ENCODE assay signal across 1 cellular context in the genomic region with DNA sequence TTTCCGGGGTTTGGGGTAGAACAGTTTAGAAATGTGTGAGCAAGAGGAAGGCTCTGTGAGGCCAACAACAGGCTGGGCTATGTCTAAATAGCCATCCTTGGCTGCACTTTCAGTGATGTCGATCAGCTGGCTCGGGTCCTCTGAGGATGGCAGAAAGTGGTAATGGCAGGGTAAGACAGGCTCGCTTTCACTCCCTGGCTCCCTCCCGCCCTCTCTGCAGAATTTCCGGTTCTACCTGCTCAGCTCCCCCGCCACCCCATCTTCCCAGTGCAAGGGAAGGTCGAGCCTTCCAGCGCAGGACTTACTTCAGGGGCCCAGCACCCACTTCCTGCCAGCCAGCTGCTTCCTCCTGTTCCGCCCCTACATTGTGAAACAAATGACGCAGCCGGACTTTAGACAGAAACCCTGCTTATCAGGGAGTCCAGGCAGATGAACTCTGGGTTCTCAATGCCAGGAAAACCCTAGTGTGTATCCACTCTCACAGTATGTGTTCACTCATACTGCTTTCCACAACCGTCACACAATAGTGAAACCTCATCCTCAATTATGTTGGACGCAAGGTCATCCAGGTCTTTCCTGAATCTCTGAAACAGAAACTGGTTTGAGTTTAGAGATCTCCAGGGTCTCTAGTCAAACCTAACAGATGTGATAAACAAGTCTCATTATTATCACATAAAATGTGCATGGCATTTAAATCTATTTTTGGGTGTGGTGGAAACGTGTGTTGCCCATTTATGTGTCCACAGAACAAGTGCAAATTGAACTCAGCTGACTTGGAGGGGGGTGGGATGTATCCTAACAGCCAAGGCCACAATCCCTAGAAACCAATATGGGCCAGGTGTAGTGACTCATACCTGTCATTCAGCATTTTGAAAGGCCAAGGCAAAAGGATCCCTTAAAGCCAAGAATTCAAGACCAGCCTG.
TF ChIP-seq lines count a peak whose summit lies in the region.

No MANE protein-coding gene starts in this region.

TF ChIP-seq in K562, 482 proteins besides CTCF, POLR2A, EP300 and RAD21 (continued from another document and continues in another):
- TF ChIP-seq, protein P1, sequence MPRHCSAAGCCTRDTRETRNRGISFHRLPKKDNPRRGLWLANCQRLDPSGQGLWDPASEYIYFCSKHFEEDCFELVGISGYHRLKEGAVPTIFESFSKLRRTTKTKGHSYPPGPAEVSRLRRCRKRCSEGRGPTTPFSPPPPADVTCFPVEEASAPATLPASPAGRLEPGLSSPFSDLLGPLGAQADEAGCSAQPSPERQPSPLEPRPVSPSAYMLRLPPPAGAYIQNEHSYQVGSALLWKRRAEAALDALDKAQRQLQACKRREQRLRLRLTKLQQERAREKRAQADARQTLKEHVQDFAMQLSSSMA (CRISPR knock-in tag; IDR thresholded peaks at IDR 0.05): no peak
- TF ChIP-seq XRCC3 (IDR thresholded peaks at IDR 0.05) (no peak), RFX7 (CRISPR knock-in tag; IDR thresholded peaks at IDR 0.05) (no peak), SMARCA4 (IDR thresholded peaks at IDR 0.05) (peak; percentile 92), ZFP1 (CRISPR knock-in tag; IDR thresholded peaks at IDR 0.05) (no peak), SETDB1 (IDR thresholded peaks at IDR 0.05; ENCODE audit: low read length) (no peak), NELFE (IDR thresholded peaks at IDR 0.05; ENCODE audit: insufficient read depth, insufficient read length) (no peak), PPARD (CRISPR knock-in tag; IDR thresholded peaks at IDR 0.05) (no peak), SIN3B (IDR thresholded peaks at IDR 0.05; ENCODE audit: low read depth) (no peak), HMG20A (CRISPR knock-in tag; conservative IDR thresholded peaks at IDR 0.05) (no peak), ZFP36 (IDR thresholded peaks at IDR 0.05; ENCODE audit: low read depth, low read length, partially characterized antibody) (no peak), NCOA2 (IDR thresholded peaks at IDR 0.05; ENCODE audit: partially characterized antibody in 2 of 2) (no peak), MAFK (IDR thresholded peaks at IDR 0.05; ENCODE audit: low read length) (no peak), ESRRB (CRISPR knock-in tag; IDR thresholded peaks at IDR 0.05; ENCODE audit: borderline replicate concordance) (no peak), XRCC5 (IDR thresholded peaks at IDR 0.05; ENCODE audit: low read depth, low read length) (0 out of 2 replicates have a peak, but pooled peaks have one; percentile 20), MEF2A (IDR thresholded peaks at IDR 0.05; ENCODE audit: control insufficient read depth, low read depth, low read length) (peak; percentile 62; the same call in 1 of the 2 replicates), KLF10 (CRISPR knock-in tag; IDR thresholded peaks at IDR 0.05) (no peak), MAZ (CRISPR knock-in tag; conservative IDR thresholded peaks at IDR 0.05 in 1 of 2, IDR thresholded peaks at IDR 0.05 in 1 of 2) (peak; percentile 74 to 79; a peak in 3 of 4 replicates), MCM2 (IDR thresholded peaks at IDR 0.05; ENCODE audit: low read depth) (no peak), KDM1A (IDR thresholded peaks at IDR 0.05) (peak; percentile 76 to 84), EP400 (IDR thresholded peaks at IDR 0.05) (peak; percentile 81), RFX1 (IDR thresholded peaks at IDR 0.05) (no peak), ZNF184 (CRISPR knock-in tag; IDR thresholded peaks at IDR 0.05) (no peak)
- TF ChIP-seq, protein P2, sequence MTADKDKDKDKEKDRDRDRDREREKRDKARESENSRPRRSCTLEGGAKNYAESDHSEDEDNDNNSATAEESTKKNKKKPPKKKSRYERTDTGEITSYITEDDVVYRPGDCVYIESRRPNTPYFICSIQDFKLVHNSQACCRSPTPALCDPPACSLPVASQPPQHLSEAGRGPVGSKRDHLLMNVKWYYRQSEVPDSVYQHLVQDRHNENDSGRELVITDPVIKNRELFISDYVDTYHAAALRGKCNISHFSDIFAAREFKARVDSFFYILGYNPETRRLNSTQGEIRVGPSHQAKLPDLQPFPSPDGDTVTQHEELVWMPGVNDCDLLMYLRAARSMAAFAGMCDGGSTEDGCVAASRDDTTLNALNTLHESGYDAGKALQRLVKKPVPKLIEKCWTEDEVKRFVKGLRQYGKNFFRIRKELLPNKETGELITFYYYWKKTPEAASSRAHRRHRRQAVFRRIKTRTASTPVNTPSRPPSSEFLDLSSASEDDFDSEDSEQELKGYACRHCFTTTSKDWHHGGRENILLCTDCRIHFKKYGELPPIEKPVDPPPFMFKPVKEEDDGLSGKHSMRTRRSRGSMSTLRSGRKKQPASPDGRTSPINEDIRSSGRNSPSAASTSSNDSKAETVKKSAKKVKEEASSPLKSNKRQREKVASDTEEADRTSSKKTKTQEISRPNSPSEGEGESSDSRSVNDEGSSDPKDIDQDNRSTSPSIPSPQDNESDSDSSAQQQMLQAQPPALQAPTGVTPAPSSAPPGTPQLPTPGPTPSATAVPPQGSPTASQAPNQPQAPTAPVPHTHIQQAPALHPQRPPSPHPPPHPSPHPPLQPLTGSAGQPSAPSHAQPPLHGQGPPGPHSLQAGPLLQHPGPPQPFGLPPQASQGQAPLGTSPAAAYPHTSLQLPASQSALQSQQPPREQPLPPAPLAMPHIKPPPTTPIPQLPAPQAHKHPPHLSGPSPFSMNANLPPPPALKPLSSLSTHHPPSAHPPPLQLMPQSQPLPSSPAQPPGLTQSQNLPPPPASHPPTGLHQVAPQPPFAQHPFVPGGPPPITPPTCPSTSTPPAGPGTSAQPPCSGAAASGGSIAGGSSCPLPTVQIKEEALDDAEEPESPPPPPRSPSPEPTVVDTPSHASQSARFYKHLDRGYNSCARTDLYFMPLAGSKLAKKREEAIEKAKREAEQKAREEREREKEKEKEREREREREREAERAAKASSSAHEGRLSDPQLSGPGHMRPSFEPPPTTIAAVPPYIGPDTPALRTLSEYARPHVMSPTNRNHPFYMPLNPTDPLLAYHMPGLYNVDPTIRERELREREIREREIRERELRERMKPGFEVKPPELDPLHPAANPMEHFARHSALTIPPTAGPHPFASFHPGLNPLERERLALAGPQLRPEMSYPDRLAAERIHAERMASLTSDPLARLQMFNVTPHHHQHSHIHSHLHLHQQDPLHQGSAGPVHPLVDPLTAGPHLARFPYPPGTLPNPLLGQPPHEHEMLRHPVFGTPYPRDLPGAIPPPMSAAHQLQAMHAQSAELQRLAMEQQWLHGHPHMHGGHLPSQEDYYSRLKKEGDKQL (CRISPR knock-in tag; IDR thresholded peaks at IDR 0.05; ENCODE audit: borderline replicate concordance): no peak
- TF ChIP-seq, protein P3, sequence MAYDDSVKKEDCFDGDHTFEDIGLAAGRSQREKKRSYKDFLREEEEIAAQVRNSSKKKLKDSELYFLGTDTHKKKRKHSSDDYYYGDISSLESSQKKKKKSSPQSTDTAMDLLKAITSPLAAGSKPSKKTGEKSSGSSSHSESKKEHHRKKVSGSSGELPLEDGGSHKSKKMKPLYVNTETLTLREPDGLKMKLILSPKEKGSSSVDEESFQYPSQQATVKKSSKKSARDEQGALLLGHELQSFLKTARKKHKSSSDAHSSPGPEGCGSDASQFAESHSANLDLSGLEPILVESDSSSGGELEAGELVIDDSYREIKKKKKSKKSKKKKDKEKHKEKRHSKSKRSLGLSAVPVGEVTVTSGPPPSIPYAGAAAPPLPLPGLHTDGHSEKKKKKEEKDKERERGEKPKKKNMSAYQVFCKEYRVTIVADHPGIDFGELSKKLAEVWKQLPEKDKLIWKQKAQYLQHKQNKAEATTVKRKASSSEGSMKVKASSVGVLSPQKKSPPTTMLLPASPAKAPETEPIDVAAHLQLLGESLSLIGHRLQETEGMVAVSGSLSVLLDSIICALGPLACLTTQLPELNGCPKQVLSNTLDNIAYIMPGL (CRISPR knock-in tag; IDR thresholded peaks at IDR 0.05): no peak
- TF ChIP-seq, protein P4, sequence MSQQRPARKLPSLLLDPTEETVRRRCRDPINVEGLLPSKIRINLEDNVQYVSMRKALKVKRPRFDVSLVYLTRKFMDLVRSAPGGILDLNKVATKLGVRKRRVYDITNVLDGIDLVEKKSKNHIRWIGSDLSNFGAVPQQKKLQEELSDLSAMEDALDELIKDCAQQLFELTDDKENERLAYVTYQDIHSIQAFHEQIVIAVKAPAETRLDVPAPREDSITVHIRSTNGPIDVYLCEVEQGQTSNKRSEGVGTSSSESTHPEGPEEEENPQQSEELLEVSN (IDR thresholded peaks at IDR 0.05; ENCODE audit: borderline replicate concordance in 1 of 2, extremely low read depth in 1 of 2, insufficient read depth in 1 of 2, insufficient read length in 1 of 2, low read depth in 1 of 2, low read length in 1 of 2, poor library complexity in 1 of 2, severe bottlenecking in 1 of 2): peak; percentile 45 to 68
- TF ChIP-seq, protein P5, sequence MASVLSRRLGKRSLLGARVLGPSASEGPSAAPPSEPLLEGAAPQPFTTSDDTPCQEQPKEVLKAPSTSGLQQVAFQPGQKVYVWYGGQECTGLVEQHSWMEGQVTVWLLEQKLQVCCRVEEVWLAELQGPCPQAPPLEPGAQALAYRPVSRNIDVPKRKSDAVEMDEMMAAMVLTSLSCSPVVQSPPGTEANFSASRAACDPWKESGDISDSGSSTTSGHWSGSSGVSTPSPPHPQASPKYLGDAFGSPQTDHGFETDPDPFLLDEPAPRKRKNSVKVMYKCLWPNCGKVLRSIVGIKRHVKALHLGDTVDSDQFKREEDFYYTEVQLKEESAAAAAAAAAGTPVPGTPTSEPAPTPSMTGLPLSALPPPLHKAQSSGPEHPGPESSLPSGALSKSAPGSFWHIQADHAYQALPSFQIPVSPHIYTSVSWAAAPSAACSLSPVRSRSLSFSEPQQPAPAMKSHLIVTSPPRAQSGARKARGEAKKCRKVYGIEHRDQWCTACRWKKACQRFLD (CRISPR knock-in tag; IDR thresholded peaks at IDR 0.05): no peak; the same call in 1 of the 2 replicates
- TF ChIP-seq, protein P6, sequence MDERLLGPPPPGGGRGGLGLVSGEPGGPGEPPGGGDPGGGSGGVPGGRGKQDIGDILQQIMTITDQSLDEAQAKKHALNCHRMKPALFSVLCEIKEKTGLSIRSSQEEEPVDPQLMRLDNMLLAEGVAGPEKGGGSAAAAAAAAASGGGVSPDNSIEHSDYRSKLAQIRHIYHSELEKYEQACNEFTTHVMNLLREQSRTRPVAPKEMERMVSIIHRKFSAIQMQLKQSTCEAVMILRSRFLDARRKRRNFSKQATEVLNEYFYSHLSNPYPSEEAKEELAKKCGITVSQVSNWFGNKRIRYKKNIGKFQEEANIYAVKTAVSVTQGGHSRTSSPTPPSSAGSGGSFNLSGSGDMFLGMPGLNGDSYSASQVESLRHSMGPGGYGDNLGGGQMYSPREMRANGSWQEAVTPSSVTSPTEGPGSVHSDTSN (CRISPR knock-in tag; IDR thresholded peaks at IDR 0.05; ENCODE audit: low read depth): no peak
- TF ChIP-seq, protein P6 (tag; conservative IDR thresholded peaks at IDR 0.05; ENCODE audit: low read depth): peak; percentile 38
- TF ChIP-seq, protein P7, sequence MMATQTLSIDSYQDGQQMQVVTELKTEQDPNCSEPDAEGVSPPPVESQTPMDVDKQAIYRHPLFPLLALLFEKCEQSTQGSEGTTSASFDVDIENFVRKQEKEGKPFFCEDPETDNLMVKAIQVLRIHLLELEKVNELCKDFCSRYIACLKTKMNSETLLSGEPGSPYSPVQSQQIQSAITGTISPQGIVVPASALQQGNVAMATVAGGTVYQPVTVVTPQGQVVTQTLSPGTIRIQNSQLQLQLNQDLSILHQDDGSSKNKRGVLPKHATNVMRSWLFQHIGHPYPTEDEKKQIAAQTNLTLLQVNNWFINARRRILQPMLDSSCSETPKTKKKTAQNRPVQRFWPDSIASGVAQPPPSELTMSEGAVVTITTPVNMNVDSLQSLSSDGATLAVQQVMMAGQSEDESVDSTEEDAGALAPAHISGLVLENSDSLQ (IDR thresholded peaks at IDR 0.05): peak; percentile 52
- TF ChIP-seq, protein P8, sequence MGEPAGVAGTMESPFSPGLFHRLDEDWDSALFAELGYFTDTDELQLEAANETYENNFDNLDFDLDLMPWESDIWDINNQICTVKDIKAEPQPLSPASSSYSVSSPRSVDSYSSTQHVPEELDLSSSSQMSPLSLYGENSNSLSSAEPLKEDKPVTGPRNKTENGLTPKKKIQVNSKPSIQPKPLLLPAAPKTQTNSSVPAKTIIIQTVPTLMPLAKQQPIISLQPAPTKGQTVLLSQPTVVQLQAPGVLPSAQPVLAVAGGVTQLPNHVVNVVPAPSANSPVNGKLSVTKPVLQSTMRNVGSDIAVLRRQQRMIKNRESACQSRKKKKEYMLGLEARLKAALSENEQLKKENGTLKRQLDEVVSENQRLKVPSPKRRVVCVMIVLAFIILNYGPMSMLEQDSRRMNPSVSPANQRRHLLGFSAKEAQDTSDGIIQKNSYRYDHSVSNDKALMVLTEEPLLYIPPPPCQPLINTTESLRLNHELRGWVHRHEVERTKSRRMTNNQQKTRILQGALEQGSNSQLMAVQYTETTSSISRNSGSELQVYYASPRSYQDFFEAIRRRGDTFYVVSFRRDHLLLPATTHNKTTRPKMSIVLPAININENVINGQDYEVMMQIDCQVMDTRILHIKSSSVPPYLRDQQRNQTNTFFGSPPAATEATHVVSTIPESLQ (CRISPR knock-in tag; IDR thresholded peaks at IDR 0.05): no peak
- TF ChIP-seq, protein P9, sequence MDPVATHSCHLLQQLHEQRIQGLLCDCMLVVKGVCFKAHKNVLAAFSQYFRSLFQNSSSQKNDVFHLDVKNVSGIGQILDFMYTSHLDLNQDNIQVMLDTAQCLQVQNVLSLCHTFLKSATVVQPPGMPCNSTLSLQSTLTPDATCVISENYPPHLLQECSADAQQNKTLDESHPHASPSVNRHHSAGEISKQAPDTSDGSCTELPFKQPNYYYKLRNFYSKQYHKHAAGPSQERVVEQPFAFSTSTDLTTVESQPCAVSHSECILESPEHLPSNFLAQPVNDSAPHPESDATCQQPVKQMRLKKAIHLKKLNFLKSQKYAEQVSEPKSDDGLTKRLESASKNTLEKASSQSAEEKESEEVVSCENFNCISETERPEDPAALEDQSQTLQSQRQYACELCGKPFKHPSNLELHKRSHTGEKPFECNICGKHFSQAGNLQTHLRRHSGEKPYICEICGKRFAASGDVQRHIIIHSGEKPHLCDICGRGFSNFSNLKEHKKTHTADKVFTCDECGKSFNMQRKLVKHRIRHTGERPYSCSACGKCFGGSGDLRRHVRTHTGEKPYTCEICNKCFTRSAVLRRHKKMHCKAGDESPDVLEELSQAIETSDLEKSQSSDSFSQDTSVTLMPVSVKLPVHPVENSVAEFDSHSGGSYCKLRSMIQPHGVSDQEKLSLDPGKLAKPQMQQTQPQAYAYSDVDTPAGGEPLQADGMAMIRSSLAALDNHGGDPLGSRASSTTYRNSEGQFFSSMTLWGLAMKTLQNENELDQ (CRISPR knock-in tag; IDR thresholded peaks at IDR 0.05; ENCODE audit: borderline replicate concordance): no peak
